Comparison of ENCODE assay signal across 10 cellular contexts in genomic region chr2:132415256-132416079, GRCh38. TPM values are rescaled to one million over a fixed set of nuclear protein-coding genes. Genes with fewer than 3 reads are reported as not detected.
DNase-seq lines count a peak whose midpoint lies in the region; ATAC-seq, FAIRE-seq and TF ChIP-seq lines count a peak whose summit lies in the region.
"Had no signal": no experiment of that assay in that cellular context is flagged by ENCODE, and none has a peak within 500 bp of the region (broad histone marks: within the 10 kb centered on the region; RNA-seq: fewer than 3 reads in every experiment).

No MANE protein-coding gene starts in this region.

- H3K9me2 ChIP-seq in MM.1S (replicated peaks; ENCODE audit: insufficient read depth, low read length) = no peaks in the 10 kb centered on the region

- no peak overlapping the region for H3K4me2 ChIP-seq in MM.1S (ENCODE audit: low read depth, low read length)

- peak overlapping the region; percentile 72 to 90 for H3K27ac ChIP-seq in kidney (ENCODE audit: low read depth in 2 of 2, low read length in 2 of 2)
- H3K27ac ChIP-seq in tibial artery = peak overlapping the region in 1 of 2 donors; percentile 2
- H3K27ac ChIP-seq in MM.1S (ENCODE audit: low read length) = no peak overlapping the region

- no peaks in the 10 kb centered on the region for H3F3A ChIP-seq in MM.1S (ENCODE audit: insufficient read depth, low read length)

- intact Hi-C loops in kidney (cut with DNase I) (no loop called here), tibial artery (cut with DNase I; ENCODE audit: low total_unique reads) (no loop called here)

- H3K4me3 ChIP-seq in WI38 (ENCODE audit: low read depth, low read length) (peak overlapping the region; percentile 61), kidney (ENCODE audit: low read length in 2 of 2) (peak overlapping the region; percentile 71 to 73), tibial artery (peak overlapping the region; percentile 49 to 59), MM.1S (ENCODE audit: low read length) (no peak overlapping the region)

- TF ChIP-seq CTCF in WI38 (IDR thresholded peaks at IDR 0.05; ENCODE audit: low read depth, low read length) (no peak), kidney (IDR thresholded peaks at IDR 0.05; ENCODE audit: borderline replicate concordance, extremely low read depth, insufficient read depth) (no peak), tibial artery (IDR thresholded peaks at IDR 0.05) (no peak), MM.1S (IDR thresholded peaks at IDR 0.05; ENCODE audit: low read length) (no peak)

- H3K36me3 ChIP-seq in kidney (ENCODE audit: control insufficient read depth in 1 of 2, insufficient read depth in 2 of 2, low read length in 2 of 2) = no peaks in the 10 kb centered on the region
- no peaks in the 10 kb centered on the region for H3K36me3 ChIP-seq in tibial artery
- no peaks in the 10 kb centered on the region for H3K36me3 ChIP-seq in MM.1S (replicated peaks; ENCODE audit: insufficient read depth, low read length)

- no peak for ATAC-seq in HG02678 (IDR thresholded peaks at IDR 0.05; ENCODE audit: unreplicated experiment)
- ATAC-seq in GM18519 (IDR thresholded peaks at IDR 0.05; ENCODE audit: low FRiP score, unreplicated experiment) = no peak

- H3K9ac ChIP-seq in kidney (ENCODE audit: low read length in 2 of 2) (peak overlapping the region; percentile 22 to 73), MM.1S (ENCODE audit: low read length) (no peak overlapping the region)

- H3K79me2 ChIP-seq in MM.1S (ENCODE audit: low read length) = no peaks in the 10 kb centered on the region

- H2AFZ ChIP-seq in MM.1S (ENCODE audit: low read length) = no peak overlapping the region

- H4K20me1 ChIP-seq in MM.1S (ENCODE audit: insufficient read depth, low read length) = no peaks in the 10 kb centered on the region

- no peak for FAIRE-seq in kidney (lab: Jason Lieb, UNC)

- H3K27me3 ChIP-seq in tibial artery = peaks cover 0 to 4% of the 10 kb centered on the region in 2 donors
- H3K27me3 ChIP-seq in MM.1S (replicated peaks; ENCODE audit: insufficient read depth, low read length) = no peaks in the 10 kb centered on the region

- H3K9me3 ChIP-seq in kidney (ENCODE audit: control insufficient read depth in 1 of 2, low read length in 2 of 2) (no peaks in the 10 kb centered on the region), tibial artery (no peaks in the 10 kb centered on the region), MM.1S (replicated peaks; ENCODE audit: insufficient read depth, low read length) (no peaks in the 10 kb centered on the region)

- peaks cover 8 to 22% of the 10 kb centered on the region in 2 donors for H3K4me1 ChIP-seq in kidney (ENCODE audit: control insufficient read depth in 1 of 2, insufficient read depth in 1 of 2, low read depth in 1 of 2, low read length in 2 of 2)
- peaks cover 0 to 13% (median 5%) of the 10 kb centered on the region in 4 donors for H3K4me1 ChIP-seq in tibial artery
- H3K4me1 ChIP-seq in MM.1S (ENCODE audit: low read length) = no peaks in the 10 kb centered on the region

- peak; percentile 26 to 62 for DNase-seq in NCI-H2081 (lab: John Stamatoyannopoulos, UW)
- DNase-seq in NCI-H2081 treated with DMSO at 0.1 percent for 48 hours (lab: John Stamatoyannopoulos, UW) = no peak
- no peak for DNase-seq in kidney
- no peak for DNase-seq in tibial artery
- DNase-seq in MM.1S = no peak
- DNase-seq: activated CD8-positive, alpha-beta memory T cell treated with anti-CD3 and anti-CD28 coated beads for 24 hours; CD4-positive, CD25-positive, alpha-beta regulatory T cell had no signal

RNA-seq across cellular contexts. Expression of gene GPR39, which starts 1.1 kb away (rescaled TPM):
- total RNA-seq in kidney = 8.7 TPM
- 4.9 TPM for polyA plus RNA-seq in kidney (ENCODE audit: insufficient read depth, low read depth, low replicate concordance)
- total RNA-seq: CD4-positive, CD25-positive, alpha-beta regulatory T cell had no signal
- polyA plus RNA-seq: CD4-positive, CD25-positive, alpha-beta regulatory T cell had no signal

Comparison
In these comparisons a context has a peak if more than half of its experiments do, and no peak if none do; other contexts are left out.
1. DNase-seq: peak in NCI-H2081 (2 of 2); none in NCI-H2081 treated with DMSO at 0.1 percent for 48 hours (single experiment), kidney (single experiment), tibial artery (0 of 2) and MM.1S (single experiment).